18 cellular contexts compared by ENCODE assay signal in the genomic region with DNA sequence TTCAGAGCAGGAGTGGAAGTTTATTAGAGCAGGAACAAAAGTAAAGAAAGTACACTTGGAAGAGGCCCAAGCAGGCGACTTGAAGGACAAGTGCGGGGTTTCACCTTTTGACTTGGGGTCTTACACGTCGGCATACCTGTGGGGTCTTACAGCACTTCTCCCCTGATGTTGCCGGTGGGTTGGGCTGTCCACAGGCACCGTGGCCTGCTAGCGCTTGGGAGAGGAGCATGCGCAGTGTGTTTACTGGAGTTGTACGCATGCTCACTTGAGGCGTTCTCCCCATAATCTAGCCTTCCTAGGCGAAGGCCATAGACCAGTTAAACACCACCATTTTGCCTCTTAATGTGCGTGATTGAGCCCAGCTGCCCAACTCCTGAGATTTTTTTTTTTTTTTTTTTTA.
"Had no signal": no experiment of that assay in that cellular context is flagged by ENCODE, and none has a peak within 500 bp of the region (broad histone marks: within the 10 kb centered on the region; RNA-seq: fewer than 3 reads in every experiment).

No MANE protein-coding gene starts in this region.

- DNase-seq: cortex of kidney; effector CD8-positive, alpha-beta T cell; foreskin melanocyte; head of caudate nucleus; hippocampal formation; kidney glomerular epithelial cell; mucosa of descending colon; naive thymus-derived CD8-positive, alpha-beta T cell; nucleus accumbens; right cardiac atrium; small intestine; stimulated activated CD4-positive, alpha-beta T cell treated with anti-CD3 and anti-CD28 coated beads, Interleukin-2, amount 100 ng/mL, for 48 hours; stimulated activated naive CD8-positive, alpha-beta T cell treated with anti-CD3 and anti-CD28 coated beads, Interleukin-15, Interleukin-2, amounts not matched to agents 100 U/mL and 50 U/mL, for 24 hours; tibial artery; upper lobe of left lung had no signal

- ATAC-seq: left lobe of liver; mucosa of descending colon; naive thymus-derived CD8-positive, alpha-beta T cell; right cardiac atrium; stimulated activated naive CD8-positive, alpha-beta T cell treated with anti-CD3 and anti-CD28 coated beads, Interleukin-15, Interleukin-2, amounts not matched to agents 100 U/mL and 50 U/mL, for 24 hours had no signal

- H3K27ac Mint-ChIP-seq: progenitor cell of endocrine pancreas had no signal

- H3K9me3 Mint-ChIP-seq: naive thymus-derived CD8-positive, alpha-beta T cell; neural crest cell had no signal

- H3K4me1 Mint-ChIP-seq: neural crest cell had no signal

- H3K36me3 Mint-ChIP-seq: naive thymus-derived CD8-positive, alpha-beta T cell had no signal

- H3K4me3 Mint-ChIP-seq: naive thymus-derived CD8-positive, alpha-beta T cell; neural crest cell had no signal

- H3K27me3 Mint-ChIP-seq: naive thymus-derived CD8-positive, alpha-beta T cell had no signal
